In genomic region chr7:120960714-120961113, GRCh38 we compare ENCODE assay signal across 1 cellular context.
TF ChIP-seq lines count a peak whose summit lies in the region.

No MANE protein-coding gene starts in this region.

TF ChIP-seq in endothelial cell of umbilical vein, 7 proteins besides CTCF, POLR2A, EP300 and RAD21:
- TF ChIP-seq POLR2AphosphoS5 (IDR thresholded peaks at IDR 0.05; ENCODE audit: insufficient read depth, low read depth, low read length) (no peak), MYC (IDR thresholded peaks at IDR 0.05; ENCODE audit: low read depth, low read length) (no peak), JUN (IDR thresholded peaks at IDR 0.05; ENCODE audit: borderline replicate concordance, insufficient read depth, insufficient read length, low read depth) (no peak), GATA2 (IDR thresholded peaks at IDR 0.05; ENCODE audit: insufficient read depth, insufficient read length, low read depth, low read length) (no peak), FOS (IDR thresholded peaks at IDR 0.05; ENCODE audit: borderline replicate concordance, insufficient read depth, low read length) (no peak), EZH2 (IDR thresholded peaks at IDR 0.05; ENCODE audit: borderline replicate concordance, low read depth, low read length, severe bottlenecking) (no peak), MAX (IDR thresholded peaks at IDR 0.05; ENCODE audit: insufficient read depth, insufficient read length) (no peak)
